ENCODE assay signal across 1 cellular context in genomic region chr14:21055473-21056117, GRCh38.
TF ChIP-seq lines count a peak whose summit lies in the region.

No MANE protein-coding gene starts in this region.

TF ChIP-seq in HepG2, 621 proteins besides CTCF, POLR2A, EP300 and RAD21 (continued from another document and continues in another):
- TF ChIP-seq, protein P1, sequence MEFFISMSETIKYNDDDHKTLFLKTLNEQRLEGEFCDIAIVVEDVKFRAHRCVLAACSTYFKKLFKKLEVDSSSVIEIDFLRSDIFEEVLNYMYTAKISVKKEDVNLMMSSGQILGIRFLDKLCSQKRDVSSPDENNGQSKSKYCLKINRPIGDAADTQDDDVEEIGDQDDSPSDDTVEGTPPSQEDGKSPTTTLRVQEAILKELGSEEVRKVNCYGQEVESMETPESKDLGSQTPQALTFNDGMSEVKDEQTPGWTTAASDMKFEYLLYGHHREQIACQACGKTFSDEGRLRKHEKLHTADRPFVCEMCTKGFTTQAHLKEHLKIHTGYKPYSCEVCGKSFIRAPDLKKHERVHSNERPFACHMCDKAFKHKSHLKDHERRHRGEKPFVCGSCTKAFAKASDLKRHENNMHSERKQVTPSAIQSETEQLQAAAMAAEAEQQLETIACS (CRISPR knock-in tag; IDR thresholded peaks at IDR 0.05): peak; percentile 39; the same call in 1 of the 2 replicates
- TF ChIP-seq NFE2L1 (CRISPR knock-in tag; IDR thresholded peaks at IDR 0.05; ENCODE audit: borderline replicate concordance) (no peak), HMG20B (CRISPR knock-in tag; conservative IDR thresholded peaks at IDR 0.05) (peak; percentile 96), ZNF644 (CRISPR knock-in tag; IDR thresholded peaks at IDR 0.05; ENCODE audit: low read depth) (peak; percentile 79), RBM22 (optimal IDR thresholded peaks at IDR 0.05; ENCODE audit: low read length) (no peak), PAX8 (CRISPR knock-in tag; IDR thresholded peaks at IDR 0.05; ENCODE audit: borderline replicate concordance) (peak; percentile 94), SP140L (CRISPR knock-in tag; IDR thresholded peaks at IDR 0.05; ENCODE audit: borderline replicate concordance) (0 out of 2 replicates have a peak, but pooled peaks have one; percentile 35), ZNF816 (CRISPR knock-in tag; IDR thresholded peaks at IDR 0.05; ENCODE audit: borderline replicate concordance) (no peak), ESRRA (CRISPR knock-in tag; IDR thresholded peaks at IDR 0.05; ENCODE audit: low read depth) (peak; percentile 51; the same call in 1 of the 2 replicates), SAFB2 (CRISPR knock-in tag; IDR thresholded peaks at IDR 0.05; ENCODE audit: borderline replicate concordance, low read depth) (no peak), CREB1 (IDR thresholded peaks at IDR 0.05) (no peak), CREB1 (CRISPR knock-in tag; IDR thresholded peaks at IDR 0.05) (peak; percentile 75; the same call in 1 of the 2 replicates), TFAP4 (IDR thresholded peaks at IDR 0.05; ENCODE audit: borderline replicate concordance, low read depth) (peak; percentile 92; the same call in 1 of the 2 replicates), ZNF136 (CRISPR knock-in tag; IDR thresholded peaks at IDR 0.05; ENCODE audit: low read depth) (peak; percentile 94), MTERF4 (CRISPR knock-in tag; IDR thresholded peaks at IDR 0.05) (no peak; the same call in 1 of the 2 replicates), UBTF (CRISPR knock-in tag; IDR thresholded peaks at IDR 0.05) (peak; percentile 73), RELA (CRISPR knock-in tag; IDR thresholded peaks at IDR 0.05) (peak; percentile 58; the same call in 1 of the 2 replicates), ZNF569 (CRISPR knock-in tag; IDR thresholded peaks at IDR 0.05; ENCODE audit: borderline replicate concordance) (no peak; the same call in 1 of the 2 replicates), ZNF574 (CRISPR knock-in tag; IDR thresholded peaks at IDR 0.05) (peak; percentile 83), SOX6 (IDR thresholded peaks at IDR 0.05) (no peak), SOX6 (CRISPR knock-in tag; IDR thresholded peaks at IDR 0.05) (peak; percentile 89), ATF1 (CRISPR knock-in tag; IDR thresholded peaks at IDR 0.05) (no peak), ZBTB8A (CRISPR knock-in tag; IDR thresholded peaks at IDR 0.05; ENCODE audit: borderline replicate concordance, low read depth) (no peak), ZNF747 (CRISPR knock-in tag; IDR thresholded peaks at IDR 0.05; ENCODE audit: borderline replicate concordance) (no peak; the same call in 1 of the 2 replicates), NFIB (CRISPR knock-in tag; IDR thresholded peaks at IDR 0.05; ENCODE audit: borderline replicate concordance) (no peak), HDAC1 (CRISPR knock-in tag; IDR thresholded peaks at IDR 0.05) (peak; percentile 69; the same call in 1 of the 2 replicates), MYC (CRISPR knock-in tag; IDR thresholded peaks at IDR 0.05; ENCODE audit: borderline replicate concordance) (peak; percentile 70), ZNF501 (CRISPR knock-in tag; IDR thresholded peaks at IDR 0.05) (0 out of 2 replicates have a peak, but pooled peaks have one; percentile 64), SYNCRIP (IDR thresholded peaks at IDR 0.05; ENCODE audit: insufficient read depth, low read depth, low read length) (no peak), ZNF281 (CRISPR knock-in tag; IDR thresholded peaks at IDR 0.05; ENCODE audit: borderline replicate concordance) (peak; percentile 53; the same call in 1 of the 2 replicates)
- TF ChIP-seq, protein P2, sequence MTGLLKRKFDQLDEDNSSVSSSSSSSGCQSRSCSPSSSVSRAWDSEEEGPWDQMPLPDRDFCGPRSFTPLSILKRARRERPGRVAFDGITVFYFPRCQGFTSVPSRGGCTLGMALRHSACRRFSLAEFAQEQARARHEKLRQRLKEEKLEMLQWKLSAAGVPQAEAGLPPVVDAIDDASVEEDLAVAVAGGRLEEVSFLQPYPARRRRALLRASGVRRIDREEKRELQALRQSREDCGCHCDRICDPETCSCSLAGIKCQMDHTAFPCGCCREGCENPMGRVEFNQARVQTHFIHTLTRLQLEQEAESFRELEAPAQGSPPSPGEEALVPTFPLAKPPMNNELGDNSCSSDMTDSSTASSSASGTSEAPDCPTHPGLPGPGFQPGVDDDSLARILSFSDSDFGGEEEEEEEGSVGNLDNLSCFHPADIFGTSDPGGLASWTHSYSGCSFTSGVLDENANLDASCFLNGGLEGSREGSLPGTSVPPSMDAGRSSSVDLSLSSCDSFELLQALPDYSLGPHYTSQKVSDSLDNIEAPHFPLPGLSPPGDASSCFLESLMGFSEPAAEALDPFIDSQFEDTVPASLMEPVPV (CRISPR knock-in tag; IDR thresholded peaks at IDR 0.05): 0 out of 2 replicates have a peak, but pooled peaks have one; percentile 50
- TF ChIP-seq, protein P3, sequence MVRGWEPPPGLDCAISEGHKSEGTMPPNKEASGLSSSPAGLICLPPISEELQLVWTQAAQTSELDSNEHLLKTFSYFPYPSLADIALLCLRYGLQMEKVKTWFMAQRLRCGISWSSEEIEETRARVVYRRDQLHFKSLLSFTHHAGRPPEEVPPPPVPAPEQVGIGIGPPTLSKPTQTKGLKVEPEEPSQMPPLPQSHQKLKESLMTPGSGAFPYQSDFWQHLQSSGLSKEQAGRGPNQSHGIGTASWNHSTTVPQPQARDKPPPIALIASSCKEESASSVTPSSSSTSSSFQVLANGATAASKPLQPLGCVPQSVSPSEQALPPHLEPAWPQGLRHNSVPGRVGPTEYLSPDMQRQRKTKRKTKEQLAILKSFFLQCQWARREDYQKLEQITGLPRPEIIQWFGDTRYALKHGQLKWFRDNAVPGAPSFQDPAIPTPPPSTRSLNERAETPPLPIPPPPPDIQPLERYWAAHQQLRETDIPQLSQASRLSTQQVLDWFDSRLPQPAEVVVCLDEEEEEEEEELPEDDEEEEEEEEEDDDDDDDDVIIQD (CRISPR knock-in tag; IDR thresholded peaks at IDR 0.05; ENCODE audit: low read depth): peak; percentile 84
- TF ChIP-seq, protein P4, sequence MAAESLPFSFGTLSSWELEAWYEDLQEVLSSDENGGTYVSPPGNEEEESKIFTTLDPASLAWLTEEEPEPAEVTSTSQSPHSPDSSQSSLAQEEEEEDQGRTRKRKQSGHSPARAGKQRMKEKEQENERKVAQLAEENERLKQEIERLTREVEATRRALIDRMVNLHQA (CRISPR knock-in tag; IDR thresholded peaks at IDR 0.05): no peak
- TF ChIP-seq, protein P5, sequence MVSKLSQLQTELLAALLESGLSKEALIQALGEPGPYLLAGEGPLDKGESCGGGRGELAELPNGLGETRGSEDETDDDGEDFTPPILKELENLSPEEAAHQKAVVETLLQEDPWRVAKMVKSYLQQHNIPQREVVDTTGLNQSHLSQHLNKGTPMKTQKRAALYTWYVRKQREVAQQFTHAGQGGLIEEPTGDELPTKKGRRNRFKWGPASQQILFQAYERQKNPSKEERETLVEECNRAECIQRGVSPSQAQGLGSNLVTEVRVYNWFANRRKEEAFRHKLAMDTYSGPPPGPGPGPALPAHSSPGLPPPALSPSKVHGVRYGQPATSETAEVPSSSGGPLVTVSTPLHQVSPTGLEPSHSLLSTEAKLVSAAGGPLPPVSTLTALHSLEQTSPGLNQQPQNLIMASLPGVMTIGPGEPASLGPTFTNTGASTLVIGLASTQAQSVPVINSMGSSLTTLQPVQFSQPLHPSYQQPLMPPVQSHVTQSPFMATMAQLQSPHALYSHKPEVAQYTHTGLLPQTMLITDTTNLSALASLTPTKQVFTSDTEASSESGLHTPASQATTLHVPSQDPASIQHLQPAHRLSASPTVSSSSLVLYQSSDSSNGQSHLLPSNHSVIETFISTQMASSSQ (IDR thresholded peaks at IDR 0.05; ENCODE audit: low read depth): peak; percentile 91
- TF ChIP-seq, protein P5 (CRISPR knock-in tag; IDR thresholded peaks at IDR 0.05; ENCODE audit: borderline replicate concordance): peak; percentile 91
- TF ChIP-seq, protein P6, sequence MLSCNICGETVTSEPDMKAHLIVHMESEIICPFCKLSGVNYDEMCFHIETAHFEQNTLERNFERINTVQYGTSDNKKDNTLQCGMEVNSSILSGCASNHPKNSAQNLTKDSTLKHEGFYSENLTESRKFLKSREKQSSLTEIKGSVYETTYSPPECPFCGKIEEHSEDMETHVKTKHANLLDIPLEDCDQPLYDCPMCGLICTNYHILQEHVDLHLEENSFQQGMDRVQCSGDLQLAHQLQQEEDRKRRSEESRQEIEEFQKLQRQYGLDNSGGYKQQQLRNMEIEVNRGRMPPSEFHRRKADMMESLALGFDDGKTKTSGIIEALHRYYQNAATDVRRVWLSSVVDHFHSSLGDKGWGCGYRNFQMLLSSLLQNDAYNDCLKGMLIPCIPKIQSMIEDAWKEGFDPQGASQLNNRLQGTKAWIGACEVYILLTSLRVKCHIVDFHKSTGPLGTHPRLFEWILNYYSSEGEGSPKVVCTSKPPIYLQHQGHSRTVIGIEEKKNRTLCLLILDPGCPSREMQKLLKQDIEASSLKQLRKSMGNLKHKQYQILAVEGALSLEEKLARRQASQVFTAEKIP (CRISPR knock-in tag; IDR thresholded peaks at IDR 0.05; ENCODE audit: borderline replicate concordance): no peak
